10 cellular contexts compared by ENCODE assay signal in genomic region chr22:33539902-33540751, GRCh38.
DNase-seq lines count a peak whose midpoint lies in the region; ATAC-seq and TF ChIP-seq lines count a peak whose summit lies in the region.
"Had no signal": no experiment of that assay in that cellular context is flagged by ENCODE, and none has a peak within 500 bp of the region (broad histone marks: within the 10 kb centered on the region; RNA-seq: fewer than 3 reads in every experiment).

No MANE protein-coding gene starts in this region.

- no peak for TF ChIP-seq CTCF in brain microvascular endothelial cell (IDR thresholded peaks at IDR 0.05; ENCODE audit: low read depth, low read length, missing control alignments)

- no peaks in the 10 kb centered on the region for H3K27me3 ChIP-seq in brain microvascular endothelial cell (replicated peaks)

- ATAC-seq in GM19463 (IDR thresholded peaks at IDR 0.05; ENCODE audit: unreplicated experiment) (peak; percentile 63), GM21619 (IDR thresholded peaks at IDR 0.05; ENCODE audit: unreplicated experiment) (no peak), GM18858 (IDR thresholded peaks at IDR 0.05; ENCODE audit: unreplicated experiment) (no peak)

- H3K36me3 ChIP-seq in brain microvascular endothelial cell (replicated peaks): no peaks in the 10 kb centered on the region

- peak; percentile 8 for DNase-seq in brain microvascular endothelial cell
- peak; percentile 77 for DNase-seq in left kidney (ENCODE audit: low read depth, low spot score)
- DNase-seq in substantia nigra (lab: John Stamatoyannopoulos, UW): peak in 32 of 49 donors; percentile 1 to 61 (median 29)
- DNase-seq in middle frontal gyrus (ENCODE audit: extremely low spot score, low spot score): no peak
- DNase-seq in T1000 (lab: John Stamatoyannopoulos, UW): no peak
- DNase-seq: activated CD4-positive, alpha-beta T cell treated with anti-CD3 and anti-CD28 coated beads, Interleukin-2, amount 50 U/mL, for 4 hours; GOT3 had no signal

- H3K4me3 ChIP-seq in brain microvascular endothelial cell (ENCODE audit: low read depth, low read length): no peak overlapping the region

- in situ Hi-C loops in brain microvascular endothelial cell (cut with HindIII; ENCODE audit: low pct_ligation_motif_present, low sequenced_read_pairs): no loop called here

- H3K27ac ChIP-seq in brain microvascular endothelial cell (no peak overlapping the region), substantia nigra (ENCODE audit: low read depth, low read length, poor library complexity, severe bottlenecking) (peak overlapping the region; percentile 17)

Comparison
In these comparisons a context has a peak if more than half of its experiments do, and no peak if none do; other contexts are left out.
1. DNase-seq: peak in brain microvascular endothelial cell (single experiment), left kidney (single experiment) and substantia nigra (32 of 49); none in middle frontal gyrus (single experiment) and T1000 (single experiment).